ENCODE assay signal across 19 cellular contexts in genomic region chr9:135985889-135986288, GRCh38. TPM values are rescaled to one million over a fixed set of nuclear protein-coding genes. Genes with fewer than 3 reads are reported as not detected.
DNase-seq lines count a peak whose midpoint lies in the region; ATAC-seq, FAIRE-seq and TF ChIP-seq lines count a peak whose summit lies in the region.
"Had no signal": no experiment of that assay in that cellular context is flagged by ENCODE, and none has a peak within 500 bp of the region (broad histone marks: within the 10 kb centered on the region; RNA-seq: fewer than 3 reads in every experiment).

No MANE protein-coding gene starts in this region.

- H3K14ac ChIP-seq in H9 (ENCODE audit: insufficient read depth, low read length) (no peak overlapping the region; the same call in 1 of the 2 replicates), H1 (ENCODE audit: insufficient read length) (no peak overlapping the region), neuronal stem cell (ENCODE audit: low read length) (peak overlapping the region; percentile 99)

- H2AK5ac ChIP-seq in H9 (ENCODE audit: insufficient read length, low read length) = no peak overlapping the region
- no peak overlapping the region; the same call in 1 of the 2 replicates for H2AK5ac ChIP-seq in H1 (ENCODE audit: low read depth, low read length)
- peak overlapping the region; percentile 95 for H2AK5ac ChIP-seq in neuronal stem cell (ENCODE audit: low read depth, low read length)

- H3T11ph ChIP-seq in H9 (ENCODE audit: low read length) = no peak overlapping the region

- no peaks in the 10 kb centered on the region for H3K36me3 Mint-ChIP-seq in H9 (ENCODE audit: insufficient read depth in 1 of 3, low read depth in 3 of 3)
- H3K36me3 Mint-ChIP-seq: CD4-positive, CD25-positive, alpha-beta regulatory T cell; CD8-positive, alpha-beta memory T cell had no signal

- no peak for FAIRE-seq in H1 (lab: Jason Lieb, UNC)
- FAIRE-seq: G401.6, GM12891, GM19239 had no signal

- peaks cover 52% of the 10 kb centered on the region for H3K4me1 ChIP-seq in A673 (ENCODE audit: insufficient read depth, low read length, poor library complexity, severe bottlenecking)
- H3K4me1 ChIP-seq in H9 (ENCODE audit: insufficient read depth, low read length) = no peaks in the 10 kb centered on the region
- H3K4me1 ChIP-seq in H1 (replicated peaks in 1 of 4; ENCODE audit: control insufficient read depth in 3 of 4, insufficient read depth in 4 of 4, low read length in 3 of 4) = peaks cover 0 to 9% (median 7%) of the 10 kb centered on the region in 4 experiments; a peak in 5 of 7 replicates
- H3K4me1 ChIP-seq in neuronal stem cell (ENCODE audit: control insufficient read depth in 2 of 2, insufficient read depth in 1 of 2, low read depth in 1 of 2, low read length in 2 of 2) = peaks cover 10 to 28% of the 10 kb centered on the region in 2 donors

- CTCF ChIA-PET in A673 (lab: Charles Lee) (interaction anchor here (0.8 kb wide), 1 partner anchor 12 kb away, joined by 3 read pairs; no protein-coding TSS in a partner anchor), H1 (lab: Charles Lee; ENCODE audit: partially characterized antibody) (interaction anchor here (0.6 to 3.3 kb wide), 7 partner anchors 9 to 1082 kb away, joined by 3 to 20 read pairs (median 3); no protein-coding TSS in a partner anchor)

- H3K27ac ChIP-seq in A673 (ENCODE audit: low read depth, low read length, poor library complexity, severe bottlenecking) = peak overlapping the region; percentile 47
- no peak overlapping the region for H3K27ac ChIP-seq in H9 (ENCODE audit: insufficient read length, low read depth, low read length)
- no peak overlapping the region for H3K27ac ChIP-seq in H1 (ENCODE audit: low read depth, low read length)
- no peak overlapping the region for H3K27ac ChIP-seq in neuronal stem cell (replicated peaks; ENCODE audit: low read length)
- H3K27ac ChIP-seq: GM23248 had no signal

- no peak for TF ChIP-seq POLR2A in H1 (IDR thresholded peaks at IDR 0.05; ENCODE audit: control extremely low read depth in 1 of 2, low read depth in 2 of 2, low read length in 2 of 2)

- H3K36me3 ChIP-seq in A673 (ENCODE audit: insufficient read depth, low read length, poor library complexity, severe bottlenecking) (no peaks in the 10 kb centered on the region), H1 (ENCODE audit: control insufficient read depth in 2 of 4, insufficient read depth in 4 of 4, low read length in 3 of 4) (no peaks in the 10 kb centered on the region), neuronal stem cell (replicated peaks in 1 of 2; ENCODE audit: control insufficient read depth in 2 of 2, insufficient read depth in 2 of 2, low read length in 2 of 2) (no peaks in the 10 kb centered on the region)

- no peak for TF ChIP-seq RAD21 in H1 (IDR thresholded peaks at IDR 0.05 in 1 of 2, conservative IDR thresholded peaks at IDR 0.05 in 1 of 2; ENCODE audit: low read depth in 2 of 2, low read length in 2 of 2)

- POLR2A ChIA-PET in A673 (lab: Charles Lee; ENCODE audit: low non-redundant PET) (no interaction called here), H1 (lab: Charles Lee; ENCODE audit: partially characterized antibody) (no interaction called here)

- no peak for TF ChIP-seq EP300 in H1 (IDR thresholded peaks at IDR 0.05; ENCODE audit: borderline replicate concordance in 1 of 2, low read depth in 2 of 2, low read length in 2 of 2)

- no peaks in the 10 kb centered on the region for H3K27me3 Mint-ChIP-seq in H9 (ENCODE audit: low read depth)
- H3K27me3 Mint-ChIP-seq: CD4-positive, CD25-positive, alpha-beta regulatory T cell; CD8-positive, alpha-beta memory T cell had no signal

- H3K4me1 Mint-ChIP-seq in H9 = peaks cover 8 to 16% of the 10 kb centered on the region in 2 experiments

- no peak overlapping the region for H4K5ac ChIP-seq in H9 (ENCODE audit: insufficient read length, low read depth, low read length)
- no peak overlapping the region for H4K5ac ChIP-seq in H1 (ENCODE audit: insufficient read length, low read depth, low read length)

- H3K79me1 ChIP-seq in H9 (ENCODE audit: insufficient read depth, low read depth, low read length, poor library complexity, severe bottlenecking) (no peaks in the 10 kb centered on the region), H1 (ENCODE audit: low read depth, low read length) (no peaks in the 10 kb centered on the region), neuronal stem cell (ENCODE audit: low read depth, low read length) (no peaks in the 10 kb centered on the region)

- H2AFZ ChIP-seq in H9 (ENCODE audit: low read length) = no peak overlapping the region
- H2AFZ ChIP-seq in H1 (ENCODE audit: low read length) = no peak overlapping the region
- H2AFZ ChIP-seq in neuronal stem cell (ENCODE audit: low read length) = peak overlapping the region; percentile 77
- H2AFZ ChIP-seq: GM23248 had no signal

- H4K91ac ChIP-seq in H9 (ENCODE audit: insufficient read length, low read depth, low read length) (no peak overlapping the region), H1 (replicated peaks; ENCODE audit: insufficient read length, low read length) (no peak overlapping the region), neuronal stem cell (ENCODE audit: low read depth, low read length, poor library complexity) (peak overlapping the region; percentile 56)

- H3K4ac ChIP-seq in H9 (ENCODE audit: low read depth, low read length) = no peak overlapping the region
- H3K4ac ChIP-seq in H1 (replicated peaks; ENCODE audit: insufficient read length, low read depth, low read length) = no peak overlapping the region
- H3K4ac ChIP-seq in neuronal stem cell (ENCODE audit: low read length) = peak overlapping the region; percentile 76

- H3K27me3 ChIP-seq in A673 (replicated peaks; ENCODE audit: insufficient read depth, low read depth, low read length, poor library complexity) = no peaks in the 10 kb centered on the region
- no peaks in the 10 kb centered on the region for H3K27me3 ChIP-seq in H9 (ENCODE audit: insufficient read depth, low read length)
- no peaks in the 10 kb centered on the region for H3K27me3 ChIP-seq in H1 (replicated peaks in 1 of 4; ENCODE audit: control insufficient read depth in 3 of 4, extremely low read depth in 1 of 4, insufficient read depth in 3 of 4, low read length in 3 of 4)
- H3K27me3 ChIP-seq in neuronal stem cell (ENCODE audit: control insufficient read depth in 3 of 3, insufficient read depth in 3 of 3, low read depth in 1 of 3, low read length in 3 of 3) = peaks cover 0 to 35% (median 0%) of the 10 kb centered on the region in 3 experiments

- no peak for ATAC-seq in HG02938 (IDR thresholded peaks at IDR 0.05; ENCODE audit: unreplicated experiment)

- H3K4me2 ChIP-seq in H9 (ENCODE audit: insufficient read depth, insufficient read length, low read length) (no peak overlapping the region), H1 (ENCODE audit: insufficient read depth in 1 of 2, low read depth in 2 of 2, low read length in 2 of 2) (no peak overlapping the region), neuronal stem cell (ENCODE audit: insufficient read depth, low read length, poor library complexity, severe bottlenecking) (no peak overlapping the region)

- no peak overlapping the region for H3K23ac ChIP-seq in H9 (ENCODE audit: insufficient read length, low read depth, low read length)
- no peak overlapping the region for H3K23ac ChIP-seq in H1 (ENCODE audit: insufficient read length)
- peak overlapping the region; percentile 97 for H3K23ac ChIP-seq in neuronal stem cell (ENCODE audit: low read depth, low read length, poor library complexity)

- H3K9ac ChIP-seq in H9 (ENCODE audit: extremely low read depth, insufficient read length, low read length) = no peak overlapping the region
- no peak overlapping the region; a peak in 1 of 7 replicates for H3K9ac ChIP-seq in H1 (replicated peaks in 1 of 4; ENCODE audit: extremely low read depth in 1 of 4, low read depth in 3 of 4, low read length in 3 of 4)
- H3K9ac ChIP-seq in neuronal stem cell (ENCODE audit: low read depth, low read length, poor library complexity) = peak overlapping the region; percentile 63
- H3K9ac ChIP-seq: GM23248 had no signal

- no peaks in the 10 kb centered on the region for H3K9me3 Mint-ChIP-seq in H9
- H3K9me3 Mint-ChIP-seq: CD4-positive, CD25-positive, alpha-beta regulatory T cell; CD8-positive, alpha-beta memory T cell had no signal

- H2BK120ac ChIP-seq in H9 (ENCODE audit: low read depth, low read length, poor library complexity, severe bottlenecking) (no peak overlapping the region), H1 (replicated peaks; ENCODE audit: low read depth, low read length) (no peak overlapping the region), neuronal stem cell (ENCODE audit: low read depth, low read length) (peak overlapping the region; percentile 31)

- intact Hi-C loops in A673 (cut with micrococcal nuclease; ENCODE audit: unreplicated experiment) = no loop called here

- H2BK12ac ChIP-seq in H9 (ENCODE audit: insufficient read length, low read depth, low read length) (no peak overlapping the region), H1 (ENCODE audit: low read depth, low read length) (peak overlapping the region; percentile 50; the same call in 1 of the 2 replicates), neuronal stem cell (ENCODE audit: low read length) (peak overlapping the region; percentile 98)

- WGBS in H9 (ENCODE audit: extremely low coverage, insufficient read length, low lambda C conversion rate) = no CpG with 5 or more reads among the region's 21 CpGs
- 92% methylated on average over 19 of the region's 21 CpGs; no CpG with 5 or more reads in 1 of the 2 experiments for WGBS in H1 (ENCODE audit: extremely low coverage in 1 of 2, insufficient coverage in 1 of 2, insufficient read length in 1 of 2, insufficient replicate concordance in 2 of 2, low coverage in 1 of 2, low lambda C conversion rate in 2 of 2, missing lambda C conversion rate in 1 of 2), 2 experiments
- no CpG with 5 or more reads among the region's 21 CpGs for WGBS in neuronal stem cell (ENCODE audit: extremely low coverage in 2 of 2, insufficient read length in 2 of 2, insufficient replicate concordance in 1 of 2), 2 donors

- H3K4me3 ChIP-seq in A673 (ENCODE audit: low read depth, low read length, poor library complexity, severe bottlenecking) = no peak overlapping the region
- no peak overlapping the region for H3K4me3 ChIP-seq in H1 (ENCODE audit: extremely low read depth in 1 of 4, insufficient read depth in 2 of 4, low read depth in 3 of 4, low read length in 4 of 4)
- H3K4me3 ChIP-seq in neuronal stem cell (ENCODE audit: low read length in 2 of 2) = no peak overlapping the region
- H3K4me3 ChIP-seq: GM23248 had no signal

- H4K8ac ChIP-seq in H9 (replicated peaks; ENCODE audit: insufficient read length, low read depth, low read length) (no peak overlapping the region), H1 (ENCODE audit: extremely low read depth, insufficient read depth, low read length) (peak overlapping the region; percentile 80; the same call in 1 of the 2 replicates), neuronal stem cell (ENCODE audit: low read depth, low read length) (peak overlapping the region; percentile 93)

- peak overlapping the region in 1 of 3 experiments; percentile 52; a peak in 1 of 7 replicates for H3K27ac Mint-ChIP-seq in H9
- H3K27ac Mint-ChIP-seq: B cell; CD4-positive, CD25-positive, alpha-beta regulatory T cell; CD8-positive, alpha-beta memory T cell had no signal

- no peak for TF ChIP-seq CTCF in A673 (conservative IDR thresholded peaks at IDR 0.05; ENCODE audit: low read depth, low read length)
- TF ChIP-seq CTCF in H9 (conservative IDR thresholded peaks at IDR 0.05) = no peak
- TF ChIP-seq CTCF in H1 (IDR thresholded peaks at IDR 0.05; ENCODE audit: control extremely low read depth in 1 of 3, insufficient read depth in 1 of 3, low read depth in 1 of 3, low read length in 3 of 3) = no peak

- DNase-seq in A673 (ENCODE audit: low spot score) = no peak
- DNase-seq in H9 = no peak
- DNase-seq in H1 (ENCODE audit: low read depth in 1 of 2, low spot score in 2 of 2) = no peak
- DNase-seq in neuronal stem cell (ENCODE audit: low spot score) = no peak
- DNase-seq in activated CD4-positive, alpha-beta T cell treated with anti-CD3 and anti-CD28 coated beads, Interleukin-2, amount 50 U/mL, for 1 hour = no peak
- DNase-seq in NCI-H446 (lab: John Stamatoyannopoulos, UW) = no peak
- DNase-seq: 8988T; C1 segment of cervical spinal cord; CD4-positive, CD25-positive, alpha-beta regulatory T cell; CD8-positive, alpha-beta memory T cell; COR-L47; DMS 273 treated with DMSO at 0.1 percent for 48 hours; GM23248; H7 had no signal

- no peak overlapping the region for H2BK20ac ChIP-seq in H9 (ENCODE audit: low read depth, low read length, poor library complexity, severe bottlenecking)
- no peak overlapping the region for H2BK20ac ChIP-seq in H1 (ENCODE audit: low read length)

- H3K79me2 ChIP-seq in H9 (ENCODE audit: insufficient read depth, low read length) = no peaks in the 10 kb centered on the region
- H3K79me2 ChIP-seq in H1 (ENCODE audit: control insufficient read depth in 1 of 2, insufficient read depth in 2 of 2, low read length in 2 of 2) = no peaks in the 10 kb centered on the region

- H2BK5ac ChIP-seq in H9 (ENCODE audit: insufficient read length, low read length) = no peak overlapping the region
- peak overlapping the region; percentile 35; the same call in 1 of the 2 replicates for H2BK5ac ChIP-seq in H1 (ENCODE audit: low read depth, low read length)
- no peak overlapping the region for H2BK5ac ChIP-seq in neuronal stem cell (ENCODE audit: low read length)

- H3K23me2 ChIP-seq in H9 (ENCODE audit: insufficient read length, low read depth, low read length, poor library complexity, severe bottlenecking) = no peaks in the 10 kb centered on the region
- H3K23me2 ChIP-seq in H1 (ENCODE audit: low read depth, low read length) = no peaks in the 10 kb centered on the region

- no peak overlapping the region; a peak in 1 of 5 replicates for H3K4me3 Mint-ChIP-seq in H9
- H3K4me3 Mint-ChIP-seq: B cell; CD4-positive, CD25-positive, alpha-beta regulatory T cell; CD8-positive, alpha-beta memory T cell had no signal

- H3K18ac ChIP-seq in H9 (ENCODE audit: insufficient read length, low read depth, low read length) = peak overlapping the region; percentile 10
- no peak overlapping the region; the same call in 1 of the 2 replicates for H3K18ac ChIP-seq in H1 (ENCODE audit: extremely low read depth, low read length)
- H3K18ac ChIP-seq in neuronal stem cell (ENCODE audit: low read length) = peak overlapping the region; percentile 76

- H3K56ac ChIP-seq in H9 (ENCODE audit: insufficient read length, low read depth, low read length) = no peak overlapping the region
- no peak overlapping the region for H3K56ac ChIP-seq in H1 (replicated peaks; ENCODE audit: insufficient read length, low read depth, low read length)

- H3K9me3 ChIP-seq in A673 (ENCODE audit: low read depth, low read length, poor library complexity, severe bottlenecking) (no peaks in the 10 kb centered on the region), H9 (ENCODE audit: control insufficient read depth, low read depth, low read length) (no peaks in the 10 kb centered on the region), H1 (ENCODE audit: insufficient read depth in 2 of 2, low read depth in 1 of 2, low read length in 1 of 2) (no peaks in the 10 kb centered on the region), neuronal stem cell (replicated peaks in 1 of 2; ENCODE audit: control insufficient read depth in 2 of 2, insufficient read depth in 1 of 2, low read depth in 1 of 2, low read length in 2 of 2) (no peaks in the 10 kb centered on the region)

- H4K20me1 ChIP-seq in H9 (ENCODE audit: control insufficient read depth, insufficient read depth, insufficient read length) = no peaks in the 10 kb centered on the region
- no peaks in the 10 kb centered on the region for H4K20me1 ChIP-seq in H1 (replicated peaks in 1 of 2; ENCODE audit: control insufficient read depth in 1 of 2, insufficient read depth in 2 of 2, low read length in 2 of 2)

- H2BK15ac ChIP-seq in H9 (ENCODE audit: low read depth, low read length) = no peak overlapping the region
- no peak overlapping the region for H2BK15ac ChIP-seq in H1 (ENCODE audit: low read length)
- H2BK15ac ChIP-seq in neuronal stem cell (ENCODE audit: low read length) = peak overlapping the region; percentile 53

- no TSS peak for BruUV-seq in A673 (replicated peaks; lab: Mats Ljungman, UMichigan)

RNA-seq across cellular contexts. Expression of gene UBAC1, which starts 24.7 kb away (rescaled TPM):
- total RNA-seq in A673 (2021) = 58.2 and 63.8 TPM in 2 replicates
- total RNA-seq in H9 (2021) = 46.3 and 47.5 TPM in 2 replicates
- 59.3 and 63.1 TPM in 2 replicates for total RNA-seq in H1 (2021; fragmentation: NEBNext Ultra II Directional; extraction: Animal tissue kit (Norgen Biotek cat#: 25700))
- 85.2 and 105 TPM in 2 replicates for polyA plus RNA-seq in H1 (2011; rRNA removed)
- 74.8 TPM for polyA plus RNA-seq in H1 (2011; cell fraction: cytosol; rRNA removed)
- 68.0 TPM for polyA plus RNA-seq in H1 (2011; cell fraction: nucleus; rRNA removed)
- polyA plus RNA-seq in H1 (2012, experiment 1 of 2) = 40.4 to 56.7 TPM (median 50.5 TPM) in 4 replicates
- polyA plus RNA-seq in H1 (2012, experiment 2 of 2) = 65.3 TPM
- polyA plus RNA-seq in H1 (2013, experiment 1 of 2) = 51.1 TPM
- 54.0 TPM for polyA plus RNA-seq in H1 (2013, experiment 2 of 2)
- polyA minus RNA-seq in H1 (2011; rRNA and poly(A)+ RNA removed) = 21.6 and 41.3 TPM in 2 replicates
- polyA minus RNA-seq in H1 (2011; cell fraction: cytosol; rRNA and poly(A)+ RNA removed) = 26.6 TPM
- polyA minus RNA-seq in H1 (2011; cell fraction: nucleus; rRNA and poly(A)+ RNA removed) = 19.2 TPM
- 44.5 TPM for polyA plus RNA-seq in neuronal stem cell (2013, experiment 1 of 2)
- polyA plus RNA-seq in neuronal stem cell (2013, experiment 2 of 2) = 42.3 TPM
